In the genomic region with DNA sequence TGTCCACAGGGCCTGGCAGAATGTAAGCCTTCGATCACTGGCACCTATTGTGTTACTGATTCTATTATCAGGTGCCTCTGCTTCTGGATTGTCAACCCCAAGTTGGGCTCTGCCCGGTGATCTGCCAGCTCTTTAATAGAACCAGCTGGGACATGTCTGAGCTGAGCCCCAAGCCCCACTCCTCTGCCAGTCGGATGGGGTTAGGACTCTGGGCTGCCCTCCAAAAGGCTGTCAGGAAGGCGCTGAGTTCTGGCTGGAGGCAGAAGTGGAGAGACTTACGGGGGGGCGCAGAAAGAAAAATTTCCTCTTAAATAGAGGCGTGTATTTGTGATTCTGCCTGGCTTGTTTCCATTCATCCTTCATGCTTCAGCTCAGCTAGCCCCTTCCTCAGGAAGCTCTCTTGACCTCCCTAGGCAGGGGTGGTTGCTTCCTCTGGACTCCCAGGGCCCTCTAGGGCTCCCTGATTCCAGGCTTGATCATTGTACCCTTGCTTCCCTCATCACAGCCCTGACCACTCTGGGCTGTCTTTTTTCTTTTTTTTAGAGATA, we compare ENCODE assay signal across 1 cellular context.
TF ChIP-seq lines count a peak whose summit lies in the region.

No MANE protein-coding gene starts in this region.

TF ChIP-seq in WTC11, 78 proteins besides CTCF, POLR2A, EP300 and RAD21 (continued from another document):
- TF ChIP-seq STAT6 (CRISPR knock-in tag; conservative IDR thresholded peaks at IDR 0.05; ENCODE audit: low read depth) (no peak), ZNF263 (CRISPR knock-in tag; IDR thresholded peaks at IDR 0.05; ENCODE audit: low read depth) (no peak)
